16 cellular contexts compared by ENCODE assay signal in genomic region chr11:95568236-95568635, GRCh38.
DNase-seq lines count a peak whose midpoint lies in the region; ATAC-seq and TF ChIP-seq lines count a peak whose summit lies in the region.
"Had no signal": no experiment of that assay in that cellular context is flagged by ENCODE, and none has a peak within 500 bp of the region (broad histone marks: within the 10 kb centered on the region; RNA-seq: fewer than 3 reads in every experiment).

No MANE protein-coding gene starts in this region.

- H3K36me3 Mint-ChIP-seq in osteocyte (ENCODE audit: unreplicated experiment), result no peaks in the 10 kb centered on the region
- H3K36me3 Mint-ChIP-seq: CD8-positive, alpha-beta memory T cell had no signal

- H2BK120ac ChIP-seq in IMR-90 (ENCODE audit: low read depth, low read length), result no peak overlapping the region
- peak overlapping the region; percentile 1 for H2BK120ac ChIP-seq in trophoblast cell (ENCODE audit: insufficient read depth, low read length, poor library complexity)

- POLR2A ChIA-PET in IMR-90 (lab: Charles Lee; ENCODE audit: unreplicated experiment), result interaction anchor here (0.6 kb wide), 1 partner anchor 97 kb away, joined by 4 read pairs; no protein-coding TSS in a partner anchor

- H3K9me3 Mint-ChIP-seq in osteocyte (ENCODE audit: unreplicated experiment), result peaks cover 12% of the 10 kb centered on the region

- peaks cover 2% of the 10 kb centered on the region for H3K9me1 ChIP-seq in IMR-90 (ENCODE audit: insufficient read depth, low read length)

- CTCF ChIA-PET in IMR-90 (lab: Yijun Ruan, JAX), result no interaction called here

- no peak overlapping the region for H4K91ac ChIP-seq in IMR-90 (ENCODE audit: insufficient read depth, low read depth, low read length)
- no peak overlapping the region for H4K91ac ChIP-seq in trophoblast cell (ENCODE audit: low read depth, low read length)

- no peak overlapping the region for H2BK12ac ChIP-seq in trophoblast cell (ENCODE audit: low read length)

- no peaks in the 10 kb centered on the region; the same call in 1 of the 2 replicates for H3K27me3 ChIP-seq in IMR-90 (ENCODE audit: control insufficient read depth, insufficient read depth, low read length)
- H3K27me3 ChIP-seq in trophoblast cell (ENCODE audit: insufficient read depth, low read length), result no peaks in the 10 kb centered on the region
- H3K27me3 ChIP-seq: BLaER1 had no signal

- no peak overlapping the region for H3K56ac ChIP-seq in IMR-90 (ENCODE audit: extremely low read depth, insufficient read depth, low read length)

- dilution Hi-C loops in IMR-90 (cut with HindIII; ENCODE audit: low sequenced_read_pairs, unreplicated experiment), result no loop called here

- H3K79me1 ChIP-seq in IMR-90 (ENCODE audit: low read depth in 1 of 2, low read length in 2 of 2) (no peaks in the 10 kb centered on the region), trophoblast cell (ENCODE audit: low read length) (no peaks in the 10 kb centered on the region)

- H3K4me1 ChIP-seq in IMR-90 (ENCODE audit: control insufficient read depth, insufficient read depth, low read length), result peaks cover 5% of the 10 kb centered on the region
- no peaks in the 10 kb centered on the region for H3K4me1 ChIP-seq in trophoblast cell (ENCODE audit: control insufficient read depth in 1 of 2, insufficient read depth in 2 of 2, low read length in 2 of 2)
- H3K4me1 ChIP-seq: A549, BLaER1 had no signal

- DNase-seq in IMR-90, result no peak
- no peak for DNase-seq in coronary artery (ENCODE audit: low spot score)
- DNase-seq in trophoblast cell, result no peak
- no peak for DNase-seq in COLO668 (lab: John Stamatoyannopoulos, UW; ENCODE audit: unreplicated experiment)
- DNase-seq in osteocyte (ENCODE audit: extremely low spot score, unreplicated experiment), result no peak
- no peak for DNase-seq in activated T-cell treated with anti-CD3 and anti-CD28 coated beads, Interleukin-2, amount 50 U/mL, for 1 hour
- DNase-seq in activated effector memory CD4-positive, alpha-beta T cell treated with Interleukin-2 at 50 U/mL for 16 hours, result no peak
- DNase-seq: AML-193; CD8-positive, alpha-beta memory T cell; DMS53; KBM-7 had no signal

- no peak overlapping the region for H4K8ac ChIP-seq in IMR-90 (ENCODE audit: low read depth in 2 of 2, low read length in 2 of 2)
- no peak overlapping the region for H4K8ac ChIP-seq in trophoblast cell (ENCODE audit: low read depth, low read length)

- H4K12ac ChIP-seq in trophoblast cell (ENCODE audit: low read depth, low read length), result no peak overlapping the region

- H3K27ac Mint-ChIP-seq in osteocyte (ENCODE audit: unreplicated experiment), result no peak overlapping the region
- H3K27ac Mint-ChIP-seq: CD8-positive, alpha-beta memory T cell; GM23338 had no signal

- ATAC-seq in IMR-90 (ENCODE audit: low read depth), result no peak
- ATAC-seq: A549, GM12878, GM23338 had no signal

- peak overlapping the region; percentile 85 for H2BK5ac ChIP-seq in IMR-90 (ENCODE audit: low read depth, low read length, poor library complexity, severe bottlenecking)
- H2BK5ac ChIP-seq in trophoblast cell (ENCODE audit: low read depth, low read length, poor library complexity), result no peak overlapping the region

- TF ChIP-seq RAD21 in IMR-90 (IDR thresholded peaks at IDR 0.05; ENCODE audit: low read length), result no peak

- H3K23ac ChIP-seq in IMR-90 (ENCODE audit: low read depth, low read length), result no peak overlapping the region
- no peak overlapping the region for H3K23ac ChIP-seq in trophoblast cell (ENCODE audit: low read length)

- H3K9ac ChIP-seq in IMR-90 (ENCODE audit: low read depth, low read length) (no peak overlapping the region), trophoblast cell (ENCODE audit: low read length) (no peak overlapping the region)
- H3K9ac ChIP-seq: BLaER1 had no signal

- no peak overlapping the region for H3K4me3 Mint-ChIP-seq in osteocyte (ENCODE audit: unreplicated experiment)
- H3K4me3 Mint-ChIP-seq: CD8-positive, alpha-beta memory T cell; GM23338 had no signal

- peaks cover 2% of the 10 kb centered on the region for H3K9me3 ChIP-seq in IMR-90 (ENCODE audit: control insufficient read depth, insufficient read depth, low read length)
- peaks cover 3% of the 10 kb centered on the region for H3K9me3 ChIP-seq in trophoblast cell (ENCODE audit: insufficient read depth, low read depth, low read length)
- H3K9me3 ChIP-seq: A549 had no signal

- in situ Hi-C loops in IMR-90 (cut with MboI; ENCODE audit: low sequenced_read_pairs), result no loop called here

- TF ChIP-seq CTCF in IMR-90 (conservative IDR thresholded peaks at IDR 0.05; ENCODE audit: low read depth, low read length), result no peak
- no peak for TF ChIP-seq CTCF in coronary artery (IDR thresholded peaks at IDR 0.05)
- TF ChIP-seq CTCF in osteocyte (IDR thresholded peaks at IDR 0.05), result no peak

- no peaks in the 10 kb centered on the region for H4K20me1 ChIP-seq in IMR-90 (ENCODE audit: insufficient read depth, low read length)
- H4K20me1 ChIP-seq: BLaER1 had no signal

- no peak overlapping the region for H2BK15ac ChIP-seq in IMR-90 (ENCODE audit: low read depth, low read length)

- H2AFZ ChIP-seq in IMR-90 (replicated peaks; ENCODE audit: low read length, poor library complexity), result no peak overlapping the region
- no peak overlapping the region for H2AFZ ChIP-seq in trophoblast cell (ENCODE audit: insufficient read depth, low read length, poor library complexity)
- H2AFZ ChIP-seq: GM23338 had no signal

- no peak for TF ChIP-seq POLR2A in IMR-90 (IDR thresholded peaks at IDR 0.05; ENCODE audit: low read depth, low read length)

- H3K4me2 ChIP-seq in IMR-90 (ENCODE audit: low read depth, low read length), result no peak overlapping the region
- no peak overlapping the region for H3K4me2 ChIP-seq in trophoblast cell (ENCODE audit: low read length)
- H3K4me2 ChIP-seq: A549, BLaER1, GM23338 had no signal

- H3K18ac ChIP-seq in IMR-90 (ENCODE audit: low read depth, low read length) (peak overlapping the region; percentile 30; the same call in 1 of the 2 replicates), trophoblast cell (ENCODE audit: low read length) (no peak overlapping the region)

- no peak overlapping the region for H2AK9ac ChIP-seq in IMR-90 (replicated peaks; ENCODE audit: low read depth, low read length, poor library complexity)

- H3K4ac ChIP-seq in IMR-90 (ENCODE audit: low read depth, low read length), result no peak overlapping the region
- H3K4ac ChIP-seq in trophoblast cell (ENCODE audit: low read depth, low read length), result no peak overlapping the region

- H3K27ac ChIP-seq in IMR-90 (ENCODE audit: insufficient read depth, low read length) (no peak overlapping the region), coronary artery (peak overlapping the region; percentile 71 to 78), trophoblast cell (ENCODE audit: low read depth, low read length) (no peak overlapping the region)
- H3K27ac ChIP-seq: A549, BLaER1 had no signal

- intact Hi-C loops in IMR-90 (cut with micrococcal nuclease), result no loop called here

- no TSS peak for BruUV-seq in IMR-90 (replicated peaks; lab: Mats Ljungman, UMichigan)

- H3K4me3 ChIP-seq in IMR-90 (ENCODE audit: insufficient read depth, low read depth, low read length), result no peak overlapping the region
- no peak overlapping the region for H3K4me3 ChIP-seq in coronary artery
- H3K4me3 ChIP-seq in trophoblast cell (ENCODE audit: low read depth, low read length), result no peak overlapping the region
- H3K4me3 ChIP-seq: A549, BLaER1, GM12878, GM23338, HAP-1 had no signal

- H3K27me3 Mint-ChIP-seq in osteocyte (ENCODE audit: unreplicated experiment), result no peaks in the 10 kb centered on the region

- H3K4me1 Mint-ChIP-seq in osteocyte (ENCODE audit: unreplicated experiment), result peaks cover 14% of the 10 kb centered on the region
- H3K4me1 Mint-ChIP-seq: GM23338 had no signal

- H3K14ac ChIP-seq in IMR-90 (replicated peaks; ENCODE audit: low read depth, low read length) (no peak overlapping the region), trophoblast cell (ENCODE audit: low read length) (no peak overlapping the region)

- no peak overlapping the region for H2AK5ac ChIP-seq in IMR-90 (ENCODE audit: low read depth, low read length)
- H2AK5ac ChIP-seq in trophoblast cell (ENCODE audit: low read length), result no peak overlapping the region

- no peaks in the 10 kb centered on the region for H3K79me2 ChIP-seq in trophoblast cell (ENCODE audit: control insufficient read depth, insufficient read depth, low read length, poor library complexity)

- no peak overlapping the region for H4K5ac ChIP-seq in IMR-90 (ENCODE audit: low read depth, low read length)

- H3K36me3 ChIP-seq in IMR-90 (ENCODE audit: control insufficient read depth, insufficient read depth, low read length) (no peaks in the 10 kb centered on the region), trophoblast cell (ENCODE audit: control insufficient read depth in 1 of 2, insufficient read depth in 2 of 2, low read length in 2 of 2) (peaks cover 0 to 2% of the 10 kb centered on the region in 2 experiments)
- H3K36me3 ChIP-seq: BLaER1, HAP-1 had no signal

- H2BK20ac ChIP-seq in IMR-90 (ENCODE audit: low read depth, low read length), result no peak overlapping the region

TF ChIP-seq in IMR-90, 13 proteins besides CTCF, POLR2A, EP300 and RAD21 (continues in another document):
- TF ChIP-seq NFE2L2 (IDR thresholded peaks at IDR 0.05; ENCODE audit: low read depth, low read length) (no peak), MAZ (IDR thresholded peaks at IDR 0.05; ENCODE audit: borderline replicate concordance, low read depth, low read length) (no peak), FOS (IDR thresholded peaks at IDR 0.05; ENCODE audit: low read depth, low read length) (no peak), USF2 (IDR thresholded peaks at IDR 0.05; ENCODE audit: low read depth, low read length) (no peak), SMC3 (IDR thresholded peaks at IDR 0.05; ENCODE audit: low read depth, low read length) (no peak), ELK1 (IDR thresholded peaks at IDR 0.05; ENCODE audit: borderline replicate concordance, low read depth, low read length) (no peak), CHD1 (IDR thresholded peaks at IDR 0.05; ENCODE audit: low read depth, low read length) (no peak), CEBPB (IDR thresholded peaks at IDR 0.05; ENCODE audit: low read depth, low read length) (no peak)

Comparison
In these comparisons a context has a peak if more than half of its experiments do, and no peak if none do; other contexts are left out.
1. H3K27ac ChIP-seq: peak in coronary artery (2 of 2); none in IMR-90 (single experiment) and trophoblast cell (single experiment).